Comparison of ENCODE assay signal across 8 cellular contexts in genomic region chr1:153976819-153977249, GRCh38. TPM values are rescaled to one million over a fixed set of nuclear protein-coding genes. Genes with fewer than 3 reads are reported as not detected.
A peak's percentile ranks its signal among the peaks of the same experiment; 100 is the strongest.
DNase-seq lines count a peak whose midpoint lies in the region; ATAC-seq and TF ChIP-seq lines count a peak whose summit lies in the region.

No MANE protein-coding gene starts in this region.

- H3K27ac ChIP-seq in testis: peak overlapping the region; percentile 88 to 92

- H3K4me3 ChIP-seq in adipocyte (ENCODE audit: low read length): peak overlapping the region; percentile 100
- peak overlapping the region; percentile 93 for H3K4me3 ChIP-seq in kidney epithelial cell (ENCODE audit: low read depth, low read length)
- H3K4me3 ChIP-seq in testis: peak overlapping the region; percentile 83

- TF ChIP-seq POLR2A in testis (IDR thresholded peaks at IDR 0.05): no peak

- CTCF ChIA-PET in activated CD4-positive, alpha-beta T cell treated with anti-CD3 and anti-CD28 coated beads for 36 hours (lab: Charles Lee): interaction anchor here (0.6 to 6.7 kb wide), 6 partner anchors 10 to 255 kb away, joined by 3 to 66 read pairs (median 16); partner anchors contain the start of genes CREB3L4, CRTC2, RAB13 and RPS27

- no peak for TF ChIP-seq CTCF in kidney epithelial cell (IDR thresholded peaks at IDR 0.05; ENCODE audit: insufficient read depth, low read length, poor library complexity, severe bottlenecking)
- no peak for TF ChIP-seq CTCF in testis (IDR thresholded peaks at IDR 0.05)

- H3K4me1 Mint-ChIP-seq in activated CD4-positive, alpha-beta T cell treated with anti-CD3 and anti-CD28 coated beads for 36 hours: peaks cover 40% of the 10 kb centered on the region

- H3K9ac ChIP-seq in adipocyte (ENCODE audit: low read length): peak overlapping the region; percentile 100

- H3K36me3 ChIP-seq in adipocyte (ENCODE audit: control insufficient read depth, insufficient read depth, low read length, severe bottlenecking) (peaks cover 56% of the 10 kb centered on the region), kidney epithelial cell (ENCODE audit: control insufficient read depth, insufficient read depth, low read length) (peaks cover 2% of the 10 kb centered on the region), testis (ENCODE audit: low read depth, missing control alignments) (no peaks in the 10 kb centered on the region)

- H3K27ac Mint-ChIP-seq in activated CD4-positive, alpha-beta T cell treated with anti-CD3 and anti-CD28 coated beads for 36 hours: peak overlapping the region; percentile 97

- H3K9me3 ChIP-seq in adipocyte (ENCODE audit: control insufficient read depth, low read length): no peaks in the 10 kb centered on the region
- no peaks in the 10 kb centered on the region for H3K9me3 ChIP-seq in testis

- WGBS in testis, 2 donors: 0 to 1% methylated on average over 10 to 16 of the region's 16 CpGs

- intact Hi-C loops in activated CD4-positive, alpha-beta T cell treated with anti-CD3 and anti-CD28 coated beads for 36 hours (cut with DNase I, micrococcal nuclease): loop anchor here (1.0 to 5.0 kb wide), 10 partner anchors 9 to 343 kb away; partner anchors contain the start of genes CREB3L4 (in 2 of the 2), CRTC2 (in 2 of the 2), CHTOP (in 1 of the 2) and INTS3 (in 1 of the 2)
- intact Hi-C loops in testis (cut with DNase I; ENCODE audit: low total_unique reads): no loop called here

- H3K36me3 Mint-ChIP-seq in activated CD4-positive, alpha-beta T cell treated with anti-CD3 and anti-CD28 coated beads for 36 hours (ENCODE audit: low read depth): peaks cover 42% of the 10 kb centered on the region

- no peaks in the 10 kb centered on the region for H3K27me3 ChIP-seq in adipocyte (replicated peaks; ENCODE audit: control insufficient read depth, insufficient read depth, low read length)
- H3K27me3 ChIP-seq in kidney epithelial cell (ENCODE audit: control insufficient read depth, insufficient read depth, low read length): no peaks in the 10 kb centered on the region
- H3K27me3 ChIP-seq in testis: no peaks in the 10 kb centered on the region

- H3K4me3 Mint-ChIP-seq in activated CD4-positive, alpha-beta T cell treated with anti-CD3 and anti-CD28 coated beads for 36 hours: peak overlapping the region; percentile 97

- DNase-seq in activated CD4-positive, alpha-beta T cell treated with anti-CD3 and anti-CD28 coated beads for 36 hours: no peak
- DNase-seq in activated CD4-positive, alpha-beta T cell treated with anti-CD3 and anti-CD28 coated beads for 1 hour: no peak
- DNase-seq in adipocyte (ENCODE audit: low read depth) (peak; percentile 28), kidney epithelial cell (ENCODE audit: low read depth) (no peak), testis (no peak), GM19238 (ENCODE audit: insufficient read length, low spot score) (no peak)

- H3K27me3 Mint-ChIP-seq in activated CD4-positive, alpha-beta T cell treated with anti-CD3 and anti-CD28 coated beads for 36 hours: no peaks in the 10 kb centered on the region

- ATAC-seq in activated CD4-positive, alpha-beta T cell treated with anti-CD3 and anti-CD28 coated beads for 36 hours: peak; percentile 6
- ATAC-seq in HG03469 (IDR thresholded peaks at IDR 0.05; ENCODE audit: unreplicated experiment): no peak
- no peak for ATAC-seq in GM21576 (IDR thresholded peaks at IDR 0.05; ENCODE audit: unreplicated experiment)

- H3K9me3 Mint-ChIP-seq in activated CD4-positive, alpha-beta T cell treated with anti-CD3 and anti-CD28 coated beads for 36 hours (ENCODE audit: low read depth): no peaks in the 10 kb centered on the region

- POLR2A ChIA-PET in activated CD4-positive, alpha-beta T cell treated with anti-CD3 and anti-CD28 coated beads for 36 hours (lab: Charles Lee): interaction anchor here (0.6 to 4.2 kb wide), 7 partner anchors 10 to 317 kb away, joined by 3 to 49 read pairs (median 8); partner anchors contain the start of genes CREB3L4, CRTC2, RAB13 and RPS27

- H3K4me1 ChIP-seq in adipocyte (ENCODE audit: control insufficient read depth, insufficient read depth, low read length) (peaks cover 17% of the 10 kb centered on the region), testis (peaks cover 7% of the 10 kb centered on the region)

RNA-seq across cellular contexts. Expression of gene JTB, which starts 0.6 kb away (rescaled TPM):
- total RNA-seq in activated CD4-positive, alpha-beta T cell treated with anti-CD3 and anti-CD28 coated beads for 36 hours: 100 to 1,000 TPM; 107 to 145 TPM
- total RNA-seq in kidney epithelial cell: 220 and 242 TPM in 2 replicates
- total RNA-seq in testis: 100 to 1,000 TPM; 159 to 212 TPM
- 78.6 TPM for polyA plus RNA-seq in testis (ENCODE audit: insufficient read depth, low read depth, low replicate concordance)

RNA-seq across cellular contexts. Expression of gene CREB3L4, which starts 9.1 kb away (rescaled TPM):
- 1 to 10 TPM; 8.5 to 9.1 TPM for total RNA-seq in activated CD4-positive, alpha-beta T cell treated with anti-CD3 and anti-CD28 coated beads for 36 hours
- total RNA-seq in kidney epithelial cell (11.8 and 14.5 TPM in 2 replicates), testis (10 to 100 TPM; 22.2 to 24.6 TPM)
- 15.6 TPM for polyA plus RNA-seq in testis (ENCODE audit: insufficient read depth, low read depth, low replicate concordance)

RNA-seq across cellular contexts. Expression of gene RAB13, which starts 9.3 kb away (rescaled TPM):
- 10 to 100 TPM; 16.6 to 19.0 TPM for total RNA-seq in activated CD4-positive, alpha-beta T cell treated with anti-CD3 and anti-CD28 coated beads for 36 hours
- total RNA-seq in kidney epithelial cell (46.3 and 48.7 TPM in 2 replicates), testis (10 to 100 TPM; 37.6 to 45.2 TPM)
- polyA plus RNA-seq in testis (ENCODE audit: insufficient read depth, low read depth, low replicate concordance): 82.8 TPM

RNA-seq across cellular contexts. Expression of gene SLC39A1, which starts 13.5 kb away (rescaled TPM):
- 10 to 100 TPM; 64.4 to 65.5 TPM for total RNA-seq in activated CD4-positive, alpha-beta T cell treated with anti-CD3 and anti-CD28 coated beads for 36 hours
- total RNA-seq in kidney epithelial cell (219 and 246 TPM in 2 replicates), testis (10 to 100 TPM; 46.5 to 62.5 TPM)
- 54.5 TPM for polyA plus RNA-seq in testis (ENCODE audit: insufficient read depth, low read depth, low replicate concordance)

RNA-seq across cellular contexts. Expression of gene RPS27, which starts 13.7 kb away (rescaled TPM):
- total RNA-seq in activated CD4-positive, alpha-beta T cell treated with anti-CD3 and anti-CD28 coated beads for 36 hours: 1,000 to 10,000 TPM; 1,867 to 2,094 TPM
- total RNA-seq in kidney epithelial cell (2,282 and 2,407 TPM in 2 replicates), testis (1,000 to 10,000 TPM in 1 of 2 donors, 100 to 1,000 TPM in 1; 779 to 1,544 TPM)
- 3,589 TPM for polyA plus RNA-seq in testis (ENCODE audit: insufficient read depth, low read depth, low replicate concordance)
